ENCODE assay signal across 1 cellular context in the genomic region with DNA sequence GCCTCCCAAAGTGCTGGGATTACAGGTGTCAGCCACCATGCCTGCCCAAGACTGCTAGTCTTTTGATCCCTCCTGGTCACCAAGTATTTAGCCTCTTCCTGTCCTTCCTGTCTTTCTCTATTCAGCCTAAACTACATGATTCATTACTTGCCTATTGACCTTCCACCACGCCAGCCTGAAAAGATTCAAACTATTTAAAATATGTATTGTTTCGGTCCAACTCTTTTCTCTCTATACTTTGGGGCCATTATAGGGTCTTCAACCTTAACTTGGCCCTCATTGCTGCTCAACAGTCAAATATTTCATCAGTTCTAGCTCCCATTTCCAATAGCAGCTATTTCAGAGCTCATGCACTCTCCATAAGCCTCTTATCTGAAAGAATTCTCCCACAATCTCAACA.
A peak's percentile ranks its signal among the peaks of the same experiment; 100 is the strongest.
TF ChIP-seq lines count a peak whose summit lies in the region.

No MANE protein-coding gene starts in this region.

TF ChIP-seq in IMR-90, 13 proteins besides CTCF, POLR2A, EP300 and RAD21:
- TF ChIP-seq, protein P1, sequence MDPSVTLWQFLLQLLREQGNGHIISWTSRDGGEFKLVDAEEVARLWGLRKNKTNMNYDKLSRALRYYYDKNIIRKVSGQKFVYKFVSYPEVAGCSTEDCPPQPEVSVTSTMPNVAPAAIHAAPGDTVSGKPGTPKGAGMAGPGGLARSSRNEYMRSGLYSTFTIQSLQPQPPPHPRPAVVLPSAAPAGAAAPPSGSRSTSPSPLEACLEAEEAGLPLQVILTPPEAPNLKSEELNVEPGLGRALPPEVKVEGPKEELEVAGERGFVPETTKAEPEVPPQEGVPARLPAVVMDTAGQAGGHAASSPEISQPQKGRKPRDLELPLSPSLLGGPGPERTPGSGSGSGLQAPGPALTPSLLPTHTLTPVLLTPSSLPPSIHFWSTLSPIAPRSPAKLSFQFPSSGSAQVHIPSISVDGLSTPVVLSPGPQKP (IDR thresholded peaks at IDR 0.05; ENCODE audit: borderline replicate concordance, low read depth, low read length): no peak
- TF ChIP-seq CEBPB (IDR thresholded peaks at IDR 0.05; ENCODE audit: low read depth, low read length): peak; percentile 5; the same call in 1 of the 2 replicates
